In genomic region chr4:37798616-37799015, GRCh38 we compare ENCODE assay signal across 20 cellular contexts. TPM values are rescaled to one million over a fixed set of nuclear protein-coding genes. Genes with fewer than 3 reads are reported as not detected.
A peak's percentile ranks its signal among the peaks of the same experiment; 100 is the strongest.
DNase-seq lines count a peak whose midpoint lies in the region; ATAC-seq and TF ChIP-seq lines count a peak whose summit lies in the region.
"Had no signal": no experiment of that assay in that cellular context is flagged by ENCODE, and none has a peak within 500 bp of the region (broad histone marks: within the 10 kb centered on the region; RNA-seq: fewer than 3 reads in every experiment).

No MANE protein-coding gene starts in this region.

- H3K79me2 ChIP-seq in mammary epithelial cell (ENCODE audit: insufficient read depth, low read length) (no peaks in the 10 kb centered on the region), trophoblast cell (ENCODE audit: control insufficient read depth, insufficient read depth, low read length, poor library complexity) (no peaks in the 10 kb centered on the region)

- no peaks in the 10 kb centered on the region for H3K79me1 ChIP-seq in trophoblast cell (ENCODE audit: low read length)

- H2AK5ac ChIP-seq in trophoblast cell (ENCODE audit: low read length) = no peak overlapping the region

- H2BK120ac ChIP-seq in trophoblast cell (ENCODE audit: insufficient read depth, low read length, poor library complexity) = no peak overlapping the region

- H3K27me3 ChIP-seq in mammary epithelial cell (ENCODE audit: insufficient read depth, low read length) (peaks cover 3% of the 10 kb centered on the region), esophagus muscularis mucosa (no peaks in the 10 kb centered on the region), trophoblast cell (ENCODE audit: insufficient read depth, low read length) (no peaks in the 10 kb centered on the region), vagina (no peaks in the 10 kb centered on the region)
- H3K27me3 ChIP-seq: BLaER1 treated with 17β-estradiol and CSF1 and Interleukin-3, amounts not matched to agents 10 nM and 100 nM had no signal

- no peak overlapping the region for H3K4ac ChIP-seq in trophoblast cell (ENCODE audit: low read depth, low read length)

- no peak for TF ChIP-seq CTCF in mammary epithelial cell (conservative IDR thresholded peaks at IDR 0.05 in 1 of 2, IDR thresholded peaks at IDR 0.05 in 1 of 2; ENCODE audit: extremely low read depth in 1 of 2, insufficient read depth in 1 of 2, low read depth in 1 of 2, low read length in 2 of 2)
- no peak for TF ChIP-seq CTCF in MCF 10A (IDR thresholded peaks at IDR 0.05; ENCODE audit: unreplicated experiment)
- TF ChIP-seq CTCF in esophagus muscularis mucosa (IDR thresholded peaks at IDR 0.05) = no peak
- TF ChIP-seq CTCF in vagina (IDR thresholded peaks at IDR 0.05) = no peak

- ATAC-seq in HG03159 (IDR thresholded peaks at IDR 0.05; ENCODE audit: unreplicated experiment) = no peak
- ATAC-seq: A549; CD8-positive, alpha-beta T cell had no signal

- no peak overlapping the region for H2BK5ac ChIP-seq in trophoblast cell (ENCODE audit: low read depth, low read length, poor library complexity)

- peak; percentile 2 for DNase-seq in mammary epithelial cell
- DNase-seq in MCF 10A (ENCODE audit: unreplicated experiment) = no peak
- peak; percentile 21 for DNase-seq in esophagus muscularis mucosa (ENCODE audit: extremely low spot score)
- DNase-seq in kidney tubule cell (ENCODE audit: low spot score) = peak; percentile 8
- peak; percentile 54 to 89 for DNase-seq in trophoblast cell
- no peak for DNase-seq in vagina (ENCODE audit: extremely low spot score in 2 of 2)
- DNase-seq in NCI-H187 treated with DMSO at 0.1 percent for 48 hours (lab: John Stamatoyannopoulos, UW) = no peak
- DNase-seq: AML-193; Caco-2; Calu3; CD4-positive, alpha-beta T cell; CD8-positive, alpha-beta T cell; DMS79 treated with DMSO at 0.1 percent for 48 hours; GF-D8 had no signal

- H3K4me1 ChIP-seq in mammary epithelial cell (ENCODE audit: insufficient read depth, low read length) = no peaks in the 10 kb centered on the region
- H3K4me1 ChIP-seq in esophagus muscularis mucosa = no peaks in the 10 kb centered on the region
- H3K4me1 ChIP-seq in trophoblast cell (ENCODE audit: control insufficient read depth in 1 of 2, insufficient read depth in 2 of 2, low read length in 2 of 2) = no peaks in the 10 kb centered on the region
- no peaks in the 10 kb centered on the region for H3K4me1 ChIP-seq in vagina
- H3K4me1 ChIP-seq: A549, Caco-2 had no signal

- no peak overlapping the region for H4K91ac ChIP-seq in trophoblast cell (ENCODE audit: low read depth, low read length)

- BruUV-seq in mammary epithelial cell (replicated peaks; lab: Mats Ljungman, UMichigan) (no TSS peak), MCF 10A (replicated peaks; lab: Mats Ljungman, UMichigan) (no TSS peak)

- no peak overlapping the region for H2AFZ ChIP-seq in mammary epithelial cell (ENCODE audit: low read depth, low read length)
- H2AFZ ChIP-seq in trophoblast cell (ENCODE audit: insufficient read depth, low read length, poor library complexity) = no peak overlapping the region

- no peak overlapping the region for H4K8ac ChIP-seq in trophoblast cell (ENCODE audit: low read depth, low read length)

- POLR2A ChIA-PET in MCF 10A (lab: Yijun Ruan, JAX) = interaction anchor here (0.6 kb wide), 1 partner anchor 87 kb away, joined by 3 read pairs; no protein-coding TSS in a partner anchor

- no peak overlapping the region for H3K23ac ChIP-seq in trophoblast cell (ENCODE audit: low read length)

- H3K27ac ChIP-seq in mammary epithelial cell (ENCODE audit: insufficient read depth, low read depth, low read length) = no peak overlapping the region
- H3K27ac ChIP-seq in esophagus muscularis mucosa (replicated peaks in 1 of 4) = no peak overlapping the region
- H3K27ac ChIP-seq in trophoblast cell (ENCODE audit: low read depth, low read length) = no peak overlapping the region
- H3K27ac ChIP-seq in vagina = no peak overlapping the region
- H3K27ac ChIP-seq: 22Rv1; A549; BLaER1 treated with 17β-estradiol and CSF1 and Interleukin-3, amounts not matched to agents 10 nM and 100 nM; C4-2B had no signal

- H3K9me3 ChIP-seq in mammary epithelial cell (replicated peaks; ENCODE audit: insufficient read depth, low read length) = no peaks in the 10 kb centered on the region
- no peaks in the 10 kb centered on the region for H3K9me3 ChIP-seq in esophagus muscularis mucosa
- H3K9me3 ChIP-seq in trophoblast cell (ENCODE audit: insufficient read depth, low read depth, low read length) = no peaks in the 10 kb centered on the region
- H3K9me3 ChIP-seq in vagina = no peaks in the 10 kb centered on the region
- H3K9me3 ChIP-seq: A549; BLaER1 treated with 17β-estradiol and CSF1 and Interleukin-3, amounts not matched to agents 10 nM and 100 nM; Caco-2 had no signal

- no peak overlapping the region for H3K9ac ChIP-seq in mammary epithelial cell (ENCODE audit: insufficient read depth, low read length)
- H3K9ac ChIP-seq in trophoblast cell (ENCODE audit: low read length) = no peak overlapping the region
- H3K9ac ChIP-seq: BLaER1 treated with 17β-estradiol and CSF1 and Interleukin-3, amounts not matched to agents 10 nM and 100 nM had no signal

- H3K4me2 ChIP-seq in mammary epithelial cell (ENCODE audit: insufficient read depth, low read depth, low read length) (no peak overlapping the region), trophoblast cell (ENCODE audit: low read length) (no peak overlapping the region)
- H3K4me2 ChIP-seq: A549; BLaER1 treated with 17β-estradiol and CSF1 and Interleukin-3, amounts not matched to agents 10 nM and 100 nM had no signal

- intact Hi-C loops in mammary epithelial cell (cut with micrococcal nuclease) (no loop called here), MCF 10A (cut with micrococcal nuclease) (no loop called here), esophagus muscularis mucosa (cut with DNase I) (loop anchor here (10.0 kb wide), 1 partner anchor 114 kb away; the partner anchor contains the start of gene RELL1), vagina (cut with DNase I) (no loop called here)

- in situ Hi-C loops in mammary epithelial cell (cut with MboI; ENCODE audit: low sequenced_read_pairs in 2 of 2) = loop anchor here in 1 of 2 donors (25.0 kb wide), 1 partner anchor 336 kb away; a partner anchor contains a TSS

- no peak overlapping the region for H3K4me3 ChIP-seq in mammary epithelial cell (replicated peaks in 1 of 3; ENCODE audit: insufficient read depth in 1 of 3, low read depth in 2 of 3, low read length in 3 of 3)
- no peak overlapping the region for H3K4me3 ChIP-seq in esophagus muscularis mucosa
- H3K4me3 ChIP-seq in trophoblast cell (ENCODE audit: low read depth, low read length) = no peak overlapping the region
- H3K4me3 ChIP-seq in vagina = no peak overlapping the region
- H3K4me3 ChIP-seq: A549; BLaER1 treated with 17β-estradiol and CSF1 and Interleukin-3, amounts not matched to agents 10 nM and 100 nM had no signal

- no peaks in the 10 kb centered on the region for H3K9me3 Mint-ChIP-seq in MCF 10A (ENCODE audit: unreplicated experiment)
- H3K9me3 Mint-ChIP-seq: CD4-positive, alpha-beta T cell; CD8-positive, alpha-beta T cell had no signal

- dilution Hi-C loops in mammary epithelial cell (cut with HindIII; ENCODE audit: low sequenced_read_pairs) = no loop called here

- no peak overlapping the region for H3K4me3 Mint-ChIP-seq in MCF 10A (ENCODE audit: unreplicated experiment)
- H3K4me3 Mint-ChIP-seq: B cell; CD4-positive, alpha-beta T cell; CD8-positive, alpha-beta T cell had no signal

- CTCF ChIA-PET in mammary epithelial cell (lab: Charles Lee; ENCODE audit: low non-redundant PET) (no interaction called here), MCF 10A (lab: Yijun Ruan, JAX) (interaction anchor here (0.6 to 6.6 kb wide), 5 partner anchors 38 to 237 kb away, joined by 3 to 110 read pairs (median 4); no protein-coding TSS in a partner anchor)

- H3K14ac ChIP-seq in trophoblast cell (ENCODE audit: low read length) = no peak overlapping the region

- no peak overlapping the region for H4K12ac ChIP-seq in trophoblast cell (ENCODE audit: low read depth, low read length)

- H3K36me3 ChIP-seq in mammary epithelial cell (ENCODE audit: insufficient read depth, low read length) (no peaks in the 10 kb centered on the region), esophagus muscularis mucosa (no peaks in the 10 kb centered on the region), trophoblast cell (ENCODE audit: control insufficient read depth in 1 of 2, insufficient read depth in 2 of 2, low read length in 2 of 2) (no peaks in the 10 kb centered on the region), vagina (no peaks in the 10 kb centered on the region)
- H3K36me3 ChIP-seq: BLaER1 treated with 17β-estradiol and CSF1 and Interleukin-3, amounts not matched to agents 10 nM and 100 nM had no signal

- H3K27me3 Mint-ChIP-seq in MCF 10A (ENCODE audit: insufficient read depth, unreplicated experiment) = no peaks in the 10 kb centered on the region
- H3K27me3 Mint-ChIP-seq: CD4-positive, alpha-beta T cell had no signal

- TF ChIP-seq EP300 in esophagus muscularis mucosa (IDR thresholded peaks at IDR 0.05) = no peak

- H3K36me3 Mint-ChIP-seq in MCF 10A (ENCODE audit: insufficient read depth, unreplicated experiment) = no peaks in the 10 kb centered on the region
- H3K36me3 Mint-ChIP-seq: CD8-positive, alpha-beta T cell had no signal

- no peak overlapping the region for H2BK12ac ChIP-seq in trophoblast cell (ENCODE audit: low read length)

- no peak overlapping the region for H3K18ac ChIP-seq in trophoblast cell (ENCODE audit: low read length)

- H3K27ac Mint-ChIP-seq in MCF 10A (ENCODE audit: low read depth, unreplicated experiment) = no peak overlapping the region
- H3K27ac Mint-ChIP-seq: B cell; CD4-positive, alpha-beta T cell; CD8-positive, alpha-beta T cell had no signal

- TF ChIP-seq POLR2A in esophagus muscularis mucosa (IDR thresholded peaks at IDR 0.05; ENCODE audit: low read depth) (no peak), vagina (IDR thresholded peaks at IDR 0.05) (no peak)

- peaks cover 10% of the 10 kb centered on the region for H3K4me1 Mint-ChIP-seq in MCF 10A (ENCODE audit: insufficient read depth, unreplicated experiment)
- H3K4me1 Mint-ChIP-seq: B cell had no signal

- H4K20me1 ChIP-seq in mammary epithelial cell (ENCODE audit: insufficient read depth, low read length) = no peaks in the 10 kb centered on the region
- H4K20me1 ChIP-seq: BLaER1 treated with 17β-estradiol and CSF1 and Interleukin-3, amounts not matched to agents 10 nM and 100 nM had no signal

RNA-seq across cellular contexts. Expression of gene PGM2, which starts 27.9 kb away (rescaled TPM):
- 10 to 100 TPM; 18.5 to 33.0 TPM for total RNA-seq in mammary epithelial cell
- 21.7 TPM for polyA plus RNA-seq in mammary epithelial cell
- 59.4 TPM for polyA minus RNA-seq in mammary epithelial cell
- 23.9 and 27.9 TPM in 2 replicates for total RNA-seq in MCF 10A (2022)
- total RNA-seq in esophagus muscularis mucosa = 10 to 100 TPM; 17.4 to 19.2 (median 18.8) TPM
- 35.6 and 35.8 TPM in 2 replicates for polyA plus RNA-seq in trophoblast cell (2013)
- total RNA-seq in vagina = 30.2 TPM

Comparison
In these comparisons a context has a peak if more than half of its experiments do, and no peak if none do; other contexts are left out.
1. DNase-seq: peak in mammary epithelial cell (single experiment), esophagus muscularis mucosa (single experiment), kidney tubule cell (single experiment) and trophoblast cell (2 of 2); none in MCF 10A (single experiment), vagina (0 of 2) and NCI-H187 treated with DMSO at 0.1 percent for 48 hours (single experiment).